In the genomic region with DNA sequence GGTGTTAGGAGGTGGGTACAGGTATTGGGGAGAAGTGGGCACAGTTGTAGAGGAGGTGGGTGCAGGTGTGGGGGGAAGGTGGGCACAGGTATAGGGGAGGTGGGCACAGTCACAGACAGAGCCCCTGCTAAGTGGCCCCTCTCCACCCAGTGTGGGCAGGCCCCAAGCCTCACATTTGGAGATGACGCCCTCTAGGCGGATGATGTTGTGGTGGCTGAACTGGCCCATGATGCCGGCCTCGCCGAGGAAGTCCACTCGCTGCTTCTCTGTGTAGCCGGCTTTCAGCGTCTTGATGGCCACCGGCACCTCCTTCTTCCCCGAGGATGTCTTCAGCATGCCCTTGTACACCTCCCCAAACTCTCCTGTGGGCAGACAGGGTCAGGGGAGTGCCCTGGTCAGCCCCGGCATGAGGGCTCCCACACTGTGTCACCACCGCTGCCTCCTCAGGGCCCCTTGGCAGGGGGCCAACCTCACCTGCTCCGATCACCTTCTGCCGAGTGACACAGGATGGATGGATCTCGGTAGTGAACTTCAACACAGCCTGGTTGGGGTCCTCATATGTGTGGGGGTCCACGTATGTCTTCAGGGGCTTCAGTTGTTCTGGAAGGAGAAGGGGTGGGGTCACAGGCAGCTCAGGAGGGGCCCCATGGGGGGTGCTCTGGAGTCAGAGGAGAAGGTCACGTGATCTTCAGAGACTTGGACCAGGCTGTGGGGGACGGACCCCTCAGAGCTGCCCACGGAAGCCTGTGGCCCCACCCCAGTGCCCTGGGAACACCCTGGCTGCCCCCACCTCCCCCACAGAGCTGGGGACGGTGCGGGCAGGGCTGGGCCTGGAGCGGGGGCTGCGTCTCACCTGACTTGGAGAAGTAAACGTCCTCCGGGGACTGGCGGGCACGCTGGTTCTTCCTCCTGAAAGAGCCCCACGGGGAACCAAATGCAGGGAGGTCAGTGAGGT, we compare ENCODE assay signal across 2 cellular contexts.
TF ChIP-seq lines count a peak whose summit lies in the region.

No MANE protein-coding gene starts in this region.

TF ChIP-seq in HEK293, 187 proteins besides CTCF, POLR2A, EP300 and RAD21:
- TF ChIP-seq ZNF510 (tag by site-specific recombination; IDR thresholded peaks at IDR 0.05; ENCODE audit: insufficient replicate concordance) (no peak), GLIS1 (tag by site-specific recombination; IDR thresholded peaks at IDR 0.05) (peak; percentile 78), GLIS2 (tag by site-specific recombination; IDR thresholded peaks at IDR 0.05) (peak; percentile 63), ZNF600 (tag by site-specific recombination; IDR thresholded peaks at IDR 0.05) (0 out of 2 replicates have a peak, but pooled peaks have one; percentile 8), ZIC2 (tag by site-specific recombination; IDR thresholded peaks at IDR 0.05) (peak; percentile 18; the same call in 1 of the 2 replicates), KLF10 (tag by site-specific recombination; IDR thresholded peaks at IDR 0.05) (no peak)
- TF ChIP-seq, protein P1, sequence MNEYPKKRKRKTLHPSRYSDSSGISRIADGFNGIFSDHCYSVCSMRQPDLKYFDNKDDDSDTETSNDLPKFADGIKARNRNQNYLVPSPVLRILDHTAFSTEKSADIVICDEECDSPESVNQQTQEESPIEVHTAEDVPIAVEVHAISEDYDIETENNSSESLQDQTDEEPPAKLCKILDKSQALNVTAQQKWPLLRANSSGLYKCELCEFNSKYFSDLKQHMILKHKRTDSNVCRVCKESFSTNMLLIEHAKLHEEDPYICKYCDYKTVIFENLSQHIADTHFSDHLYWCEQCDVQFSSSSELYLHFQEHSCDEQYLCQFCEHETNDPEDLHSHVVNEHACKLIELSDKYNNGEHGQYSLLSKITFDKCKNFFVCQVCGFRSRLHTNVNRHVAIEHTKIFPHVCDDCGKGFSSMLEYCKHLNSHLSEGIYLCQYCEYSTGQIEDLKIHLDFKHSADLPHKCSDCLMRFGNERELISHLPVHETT (tag by site-specific recombination; IDR thresholded peaks at IDR 0.05): no peak
- TF ChIP-seq, protein P2, sequence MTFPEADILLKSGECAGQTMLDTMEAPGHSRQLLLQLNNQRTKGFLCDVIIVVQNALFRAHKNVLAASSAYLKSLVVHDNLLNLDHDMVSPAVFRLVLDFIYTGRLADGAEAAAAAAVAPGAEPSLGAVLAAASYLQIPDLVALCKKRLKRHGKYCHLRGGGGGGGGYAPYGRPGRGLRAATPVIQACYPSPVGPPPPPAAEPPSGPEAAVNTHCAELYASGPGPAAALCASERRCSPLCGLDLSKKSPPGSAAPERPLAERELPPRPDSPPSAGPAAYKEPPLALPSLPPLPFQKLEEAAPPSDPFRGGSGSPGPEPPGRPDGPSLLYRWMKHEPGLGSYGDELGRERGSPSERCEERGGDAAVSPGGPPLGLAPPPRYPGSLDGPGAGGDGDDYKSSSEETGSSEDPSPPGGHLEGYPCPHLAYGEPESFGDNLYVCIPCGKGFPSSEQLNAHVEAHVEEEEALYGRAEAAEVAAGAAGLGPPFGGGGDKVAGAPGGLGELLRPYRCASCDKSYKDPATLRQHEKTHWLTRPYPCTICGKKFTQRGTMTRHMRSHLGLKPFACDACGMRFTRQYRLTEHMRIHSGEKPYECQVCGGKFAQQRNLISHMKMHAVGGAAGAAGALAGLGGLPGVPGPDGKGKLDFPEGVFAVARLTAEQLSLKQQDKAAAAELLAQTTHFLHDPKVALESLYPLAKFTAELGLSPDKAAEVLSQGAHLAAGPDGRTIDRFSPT (tag by site-specific recombination; IDR thresholded peaks at IDR 0.05): peak; percentile 56; the same call in 1 of the 2 replicates

TF ChIP-seq in endothelial cell of umbilical vein, 7 proteins besides CTCF, POLR2A, EP300 and RAD21:
- TF ChIP-seq POLR2AphosphoS5 (IDR thresholded peaks at IDR 0.05; ENCODE audit: insufficient read depth, low read depth, low read length): no peak
- TF ChIP-seq JUN (IDR thresholded peaks at IDR 0.05; ENCODE audit: borderline replicate concordance, insufficient read depth, insufficient read length, low read depth): no peak
- no peak for TF ChIP-seq GATA2 (IDR thresholded peaks at IDR 0.05; ENCODE audit: insufficient read depth, insufficient read length, low read depth, low read length)
- no peak for TF ChIP-seq MYC (IDR thresholded peaks at IDR 0.05; ENCODE audit: low read depth, low read length)
- no peak for TF ChIP-seq EZH2 (IDR thresholded peaks at IDR 0.05; ENCODE audit: borderline replicate concordance, low read depth, low read length, severe bottlenecking)
- no peak for TF ChIP-seq FOS (IDR thresholded peaks at IDR 0.05; ENCODE audit: borderline replicate concordance, insufficient read depth, low read length)
- TF ChIP-seq, protein P3, sequence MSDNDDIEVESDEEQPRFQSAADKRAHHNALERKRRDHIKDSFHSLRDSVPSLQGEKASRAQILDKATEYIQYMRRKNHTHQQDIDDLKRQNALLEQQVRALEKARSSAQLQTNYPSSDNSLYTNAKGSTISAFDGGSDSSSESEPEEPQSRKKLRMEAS (IDR thresholded peaks at IDR 0.05; ENCODE audit: insufficient read depth, insufficient read length): no peak
